In genomic region chr6:26250806-26251075, GRCh38 we compare ENCODE assay signal across 8 cellular contexts.
DNase-seq lines count a peak whose midpoint lies in the region; ATAC-seq and TF ChIP-seq lines count a peak whose summit lies in the region.

No MANE protein-coding gene starts in this region.

- peak overlapping the region; percentile 81 to 89 for H3K4me3 Mint-ChIP-seq in activated T-cell treated with anti-CD3 and anti-CD28 coated beads, Interleukin-2, amount 50 U/mL, for 72 hours
- H3K4me3 Mint-ChIP-seq in glutamatergic neuron (ENCODE audit: unreplicated experiment) = peak overlapping the region; percentile 99

- no peak for TF ChIP-seq CTCF in BE2C (IDR thresholded peaks at IDR 0.05; ENCODE audit: low read depth, low read length)
- no peak for TF ChIP-seq CTCF in glutamatergic neuron (IDR thresholded peaks at IDR 0.05; ENCODE audit: partially characterized antibody, unreplicated experiment)

- intact Hi-C loops in sciatic nerve (cut with DNase I) = no loop called here

- H3K9me3 Mint-ChIP-seq in activated T-cell treated with anti-CD3 and anti-CD28 coated beads, Interleukin-2, amount 50 U/mL, for 72 hours = no peaks in the 10 kb centered on the region
- peaks cover 8% of the 10 kb centered on the region for H3K9me3 Mint-ChIP-seq in glutamatergic neuron (ENCODE audit: unreplicated experiment)

- H3K4me3 ChIP-seq in BE2C (ENCODE audit: low read depth, low read length) (peak overlapping the region; percentile 85), H7 (ENCODE audit: insufficient read depth, low read depth, low read length) (peak overlapping the region; percentile 85)

- no peaks in the 10 kb centered on the region; the same call in 1 of the 2 replicates for H3K4me1 ChIP-seq in BE2C

- no peaks in the 10 kb centered on the region for H3K27me3 Mint-ChIP-seq in activated T-cell treated with anti-CD3 and anti-CD28 coated beads, Interleukin-2, amount 50 U/mL, for 72 hours (ENCODE audit: low read depth)
- peaks cover 8% of the 10 kb centered on the region for H3K27me3 Mint-ChIP-seq in glutamatergic neuron (ENCODE audit: unreplicated experiment)

- H3K4me1 Mint-ChIP-seq in activated T-cell treated with anti-CD3 and anti-CD28 coated beads, Interleukin-2, amount 50 U/mL, for 72 hours (ENCODE audit: low read depth) = peaks cover 61% of the 10 kb centered on the region
- peaks cover 11% of the 10 kb centered on the region for H3K4me1 Mint-ChIP-seq in glutamatergic neuron (ENCODE audit: low read depth, unreplicated experiment)

- peak; percentile 23 for DNase-seq in BE2C
- DNase-seq in H7 = no peak
- DNase-seq in activated T-cell treated with anti-CD3 and anti-CD28 coated beads, Interleukin-2, amount 50 U/mL, for 72 hours = peak in 1 of 2 donors; percentile 33
- DNase-seq in glutamatergic neuron = no peak
- no peak for DNase-seq in sciatic nerve (ENCODE audit: low spot score)
- no peak for DNase-seq in kidney tubule cell (ENCODE audit: low spot score)

- ATAC-seq in activated T-cell treated with anti-CD3 and anti-CD28 coated beads, Interleukin-2, amount 50 U/mL, for 72 hours (replicated peaks in 1 of 2) = peak; percentile 1 to 6
- peak; percentile 42 for ATAC-seq in sciatic nerve
- ATAC-seq in HG03095 (IDR thresholded peaks at IDR 0.05; ENCODE audit: unreplicated experiment) = no peak
- no peak for ATAC-seq in GM19395 (IDR thresholded peaks at IDR 0.05; ENCODE audit: unreplicated experiment)

- no peaks in the 10 kb centered on the region for H3K9me3 ChIP-seq in BE2C

- peak overlapping the region; percentile 99 for H3K27ac Mint-ChIP-seq in activated T-cell treated with anti-CD3 and anti-CD28 coated beads, Interleukin-2, amount 50 U/mL, for 72 hours
- H3K27ac Mint-ChIP-seq in glutamatergic neuron (ENCODE audit: unreplicated experiment) = peak overlapping the region; percentile 91

- H3K36me3 ChIP-seq in BE2C (no peaks in the 10 kb centered on the region), H7 (replicated peaks; ENCODE audit: control insufficient read depth, insufficient read depth, low read length) (no peaks in the 10 kb centered on the region)

- H3K27me3 ChIP-seq in BE2C (no peaks in the 10 kb centered on the region), H7 (ENCODE audit: control insufficient read depth, insufficient read depth, low read length) (no peaks in the 10 kb centered on the region)

- peaks cover 6 to 9% of the 10 kb centered on the region in 2 donors for H3K36me3 Mint-ChIP-seq in activated T-cell treated with anti-CD3 and anti-CD28 coated beads, Interleukin-2, amount 50 U/mL, for 72 hours (ENCODE audit: insufficient read depth in 2 of 2)
- H3K36me3 Mint-ChIP-seq in glutamatergic neuron (ENCODE audit: unreplicated experiment) = no peaks in the 10 kb centered on the region

Comparison
In these comparisons a context has a peak if more than half of its experiments do, and no peak if none do; other contexts are left out.
1. ATAC-seq: peak in activated T-cell treated with anti-CD3 and anti-CD28 coated beads, Interleukin-2, amount 50 U/mL, for 72 hours (2 of 2) and sciatic nerve (single experiment); none in HG03095 (single experiment) and GM19395 (single experiment).